Comparison of ENCODE assay signal across 34 cellular contexts in the genomic region with DNA sequence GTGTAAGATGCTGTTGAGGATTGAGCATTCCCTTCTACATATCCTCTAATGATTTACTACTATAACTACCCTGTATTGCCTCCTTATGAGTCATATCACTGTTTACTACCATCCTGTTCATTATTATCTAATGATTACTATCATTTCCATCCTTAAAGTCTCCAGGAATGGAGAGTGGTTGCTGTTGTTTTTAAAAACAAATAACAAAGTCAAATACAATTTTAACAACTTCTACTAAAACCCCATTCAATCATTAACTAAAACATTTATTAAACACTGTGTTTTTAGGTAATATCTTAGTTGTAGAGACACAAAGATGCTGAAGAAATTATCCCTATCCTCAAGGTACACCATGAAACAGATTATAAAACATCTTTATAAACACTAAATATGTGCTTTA.
"Had no signal": no experiment of that assay in that cellular context is flagged by ENCODE, and none has a peak within 500 bp of the region (broad histone marks: within the 10 kb centered on the region; RNA-seq: fewer than 3 reads in every experiment).

No MANE protein-coding gene starts in this region.

- FAIRE-seq: astrocyte, TTC549 had no signal

- H3K27me3 ChIP-seq: adrenal gland, body of pancreas, brain microvascular endothelial cell, breast epithelium had no signal

- H3K4me3 ChIP-seq: adrenal gland, body of pancreas, breast epithelium had no signal

- H3K9me3 ChIP-seq: adrenal gland, body of pancreas had no signal

- H3K36me3 ChIP-seq: adrenal gland, brain microvascular endothelial cell, breast epithelium had no signal

- DNase-seq: activated B cell treated with CpG ODN at 0.5 μM for 24 hours; activated CD4-positive, alpha-beta memory T cell treated with anti-CD3 and anti-CD28 coated beads for 36 hours; activated CD4-positive, alpha-beta T cell treated with anti-CD3 and anti-CD28 coated beads for 4 hours; activated CD4-positive, alpha-beta T cell treated with anti-CD3 and anti-CD28 coated beads, Interleukin-2, amount 10 ng/mL, durations not matched to agents 24 days and 14 days; activated CD4-positive, alpha-beta T cell treated with anti-CD3 and anti-CD28 coated beads, Interleukin-2, amount 50 U/mL, for 1 hour; activated CD4-positive, alpha-beta T cell treated with anti-CD3 and anti-CD28 coated beads, Interleukin-2, amount 50 U/mL, for 4 hours; activated CD4-positive, CD25-positive, alpha-beta regulatory T cell treated with anti-CD3 and anti-CD28 coated beads, Interleukin-2, amount 50 U/mL, for 72 hours; activated CD8-positive, alpha-beta memory T cell treated with anti-CD3 and anti-CD28 coated beads, Interleukin-2, amount 50 U/mL, for 4 hours; activated CD8-positive, alpha-beta T cell treated with anti-CD3 and anti-CD28 coated beads for 36 hours; activated effector memory CD4-positive, alpha-beta T cell treated with anti-CD3 and anti-CD28 coated beads, Interleukin-2, amount 50 U/mL, for 16 hours; activated gamma-delta T cell treated with Interleukin-2 at 50 U/mL for 16 hours; activated naive CD4-positive, alpha-beta T cell; activated naive CD4-positive, alpha-beta T cell treated with anti-CD3 and anti-CD28 coated beads for 36 hours; activated naive CD4-positive, alpha-beta T cell treated with anti-CD3 and anti-CD28 coated beads, Interleukin-2, amount 50 U/mL, for 16 hours; activated naive CD8-positive, alpha-beta T cell treated with anti-CD3 and anti-CD28 coated beads for 36 hours; activated T-cell treated with anti-CD3 and anti-CD28 coated beads for 4 hours; activated T-cell treated with anti-CD3 and anti-CD28 coated beads, Interleukin-2, amount 50 U/mL, for 1 hour; activated T-cell treated with anti-CD3 and anti-CD28 coated beads, Interleukin-2, amount 50 U/mL, for 4 hours; activated T-cell treated with anti-CD3 and anti-CD28 coated beads, Interleukin-2, amount 50 U/mL, for 72 hours; adrenal gland; amniotic stem cell; aorta; body of pancreas; brain microvascular endothelial cell; central memory CD4-positive, alpha-beta T cell; T-helper 1 cell; T-helper 2 cell; T-helper 9 cell had no signal

- ATAC-seq: activated CD8-positive, alpha-beta T cell treated with anti-CD3 and anti-CD28 coated beads for 36 hours; activated naive CD4-positive, alpha-beta T cell treated with anti-CD3 and anti-CD28 coated beads, Interleukin-2, amount 50 U/mL, for 72 hours; activated T-cell treated with anti-CD3 and anti-CD28 coated beads, Interleukin-2, amount 50 U/mL, for 4 hours; activated T-cell treated with anti-CD3 and anti-CD28 coated beads, Interleukin-2, amount 50 U/mL, for 72 hours; activated T-helper 17 cell treated with anti-CD3 and anti-CD28 coated beads, Interleukin-2, amount 50 U/mL, for 72 hours; body of pancreas had no signal

- H3K4me1 ChIP-seq: adrenal gland, body of pancreas, breast epithelium had no signal

- H3K27ac ChIP-seq: adrenal gland, body of pancreas, brain microvascular endothelial cell, breast epithelium, VCaP had no signal
